In genomic region chr11:43880640-43881159, GRCh38 we compare ENCODE assay signal across 8 cellular contexts. TPM values are rescaled to one million over a fixed set of nuclear protein-coding genes. Genes with fewer than 3 reads are reported as not detected.
DNase-seq lines count a peak whose midpoint lies in the region; ATAC-seq, FAIRE-seq and TF ChIP-seq lines count a peak whose summit lies in the region.

Gene ALKBH3, plus strand, starts transcription at chr11:43880831. Its CDS starts 1,822 bp downstream, at chr11:43882653.

- peaks cover 7 to 9% of the 10 kb centered on the region in 2 experiments for H3K36me3 ChIP-seq in keratinocyte (ENCODE audit: control insufficient read depth in 2 of 2, extremely low read depth in 1 of 2, insufficient read depth in 2 of 2, low read length in 2 of 2)

- no peaks in the 10 kb centered on the region for H3K9me3 ChIP-seq in keratinocyte (ENCODE audit: control insufficient read depth, low read depth, low read length)

- peaks cover 18% of the 10 kb centered on the region for H3K79me2 ChIP-seq in keratinocyte (ENCODE audit: control insufficient read depth, insufficient read depth, low read length)

- H3K9ac ChIP-seq in keratinocyte (ENCODE audit: control insufficient read depth, extremely low read depth, insufficient read depth, low read length): peak within 1 kb of the TSS; percentile 94

- dilution Hi-C loops in keratinocyte (cut with MboI; ENCODE audit: extremely low pct_ligation_motif_present, low sequenced_read_pairs): no loop called here

- ATAC-seq in GM19025 (IDR thresholded peaks at IDR 0.05; ENCODE audit: low read depth, unreplicated experiment): peak; percentile 99
- ATAC-seq in HG03196 (IDR thresholded peaks at IDR 0.05; ENCODE audit: unreplicated experiment): peak; percentile 99

- peak within 1 kb of the TSS; percentile 99 for H3K4me2 ChIP-seq in keratinocyte (ENCODE audit: control insufficient read depth, extremely low read depth, insufficient read depth, low read depth, low read length)

- DNase-seq in AG09319 (ENCODE audit: extremely low read depth, low read depth): peak; percentile 85
- peak; percentile 88 for DNase-seq in NCI-H446 treated with DMSO at 0.1 percent for 48 hours (lab: John Stamatoyannopoulos, UW)
- DNase-seq in activated CD4-positive, alpha-beta T cell treated with anti-CD3 and anti-CD28 coated beads for 1 hour: peak; percentile 87
- peak; percentile 86 for DNase-seq in cerebellum (ENCODE audit: low spot score)
- peak; percentile 45 for DNase-seq in keratinocyte (ENCODE audit: low read depth, low spot score)
- DNase-seq in stimulated activated CD4-positive, alpha-beta T cell treated with anti-CD3 and anti-CD28 coated beads, Interleukin-12 subunit alpha, Interleukin-12 subunit beta, amount 100 ng/mL, for 48 hours (ENCODE audit: low read depth in 2 of 3, low spot score in 1 of 3): peak; percentile 87 to 92 (median 88)

- no peaks in the 10 kb centered on the region for H3K9me1 ChIP-seq in keratinocyte (ENCODE audit: control insufficient read depth, extremely low read depth, insufficient read depth, low read length)

- peak; percentile 58 for FAIRE-seq in keratinocyte (lab: Jason Lieb, UNC)

- no peaks in the 10 kb centered on the region for H3K27me3 ChIP-seq in keratinocyte (ENCODE audit: control insufficient read depth, extremely low read depth, insufficient read depth, low read length)

- TF ChIP-seq CTCF in AG09319 (IDR thresholded peaks at IDR 0.05; ENCODE audit: low read depth, low read length) (no peak), keratinocyte (optimal IDR thresholded peaks at IDR 0.05 in 1 of 3, IDR thresholded peaks at IDR 0.05 in 1 of 3, conservative IDR thresholded peaks at IDR 0.05 in 1 of 3; ENCODE audit: extremely low read depth in 1 of 3, insufficient read depth in 2 of 3, low read length in 3 of 3) (peak in 1 of 3 experiments; percentile 2)

- no peaks in the 10 kb centered on the region for H4K20me1 ChIP-seq in keratinocyte (ENCODE audit: control insufficient read depth, extremely low read depth, insufficient read depth, low read length)

- peak within 1 kb of the TSS; percentile 98 for H2AFZ ChIP-seq in keratinocyte (ENCODE audit: control insufficient read depth, low read length)

- H3K4me3 ChIP-seq in keratinocyte (ENCODE audit: control insufficient read depth in 2 of 3, extremely low read depth in 1 of 3, insufficient read depth in 2 of 3, low read depth in 1 of 3, low read length in 3 of 3): peak within 1 kb of the TSS; percentile 92 to 99 (median 99)

- peak within 1 kb of the TSS; percentile 84 for H3K27ac ChIP-seq in keratinocyte (ENCODE audit: control insufficient read depth, insufficient read depth, low read length)

- peaks cover 14% of the 10 kb centered on the region for H3K4me1 ChIP-seq in keratinocyte (ENCODE audit: control insufficient read depth, extremely low read depth, insufficient read depth, low read length)

RNA-seq across cellular contexts. Expression of gene ALKBH3, which starts in this region (rescaled TPM):
- 30.8 TPM for total RNA-seq in cerebellum
- 34.4 to 49.9 TPM (median 42.4 TPM) in 3 replicates for polyA plus RNA-seq in keratinocyte
- polyA plus RNA-seq in keratinocyte (2011; ENCODE audit: low read depth): 60.5 TPM
- polyA plus RNA-seq in keratinocyte (2011; cell fraction: cytosol; rRNA removed): 36.8 and 64.8 TPM in 2 replicates
- polyA plus RNA-seq in keratinocyte (2011; cell fraction: nucleus; rRNA removed): 30.2 and 32.5 TPM in 2 replicates
- 31.4 and 34.8 TPM in 2 replicates for polyA plus RNA-seq in keratinocyte (2012; ENCODE audit: low replicate concordance)
- 22.1 to 42.3 TPM (median 28.4 TPM) in 3 replicates for polyA minus RNA-seq in keratinocyte
- polyA minus RNA-seq in keratinocyte (2011; cell fraction: cytosol; rRNA and poly(A)+ RNA removed): 15.5 TPM
- polyA minus RNA-seq in keratinocyte (2011; cell fraction: nucleus; rRNA and poly(A)+ RNA removed): 8.5 and 13.5 TPM in 2 replicates

Comparison
In these comparisons a context has a peak if more than half of its experiments do, and no peak if none do; other contexts are left out.
1. Peak in every context shown above with its lines: DNase-seq, ATAC-seq, H3K4me3 ChIP-seq and H3K27ac ChIP-seq.